8 cellular contexts compared by ENCODE assay signal in the genomic region with DNA sequence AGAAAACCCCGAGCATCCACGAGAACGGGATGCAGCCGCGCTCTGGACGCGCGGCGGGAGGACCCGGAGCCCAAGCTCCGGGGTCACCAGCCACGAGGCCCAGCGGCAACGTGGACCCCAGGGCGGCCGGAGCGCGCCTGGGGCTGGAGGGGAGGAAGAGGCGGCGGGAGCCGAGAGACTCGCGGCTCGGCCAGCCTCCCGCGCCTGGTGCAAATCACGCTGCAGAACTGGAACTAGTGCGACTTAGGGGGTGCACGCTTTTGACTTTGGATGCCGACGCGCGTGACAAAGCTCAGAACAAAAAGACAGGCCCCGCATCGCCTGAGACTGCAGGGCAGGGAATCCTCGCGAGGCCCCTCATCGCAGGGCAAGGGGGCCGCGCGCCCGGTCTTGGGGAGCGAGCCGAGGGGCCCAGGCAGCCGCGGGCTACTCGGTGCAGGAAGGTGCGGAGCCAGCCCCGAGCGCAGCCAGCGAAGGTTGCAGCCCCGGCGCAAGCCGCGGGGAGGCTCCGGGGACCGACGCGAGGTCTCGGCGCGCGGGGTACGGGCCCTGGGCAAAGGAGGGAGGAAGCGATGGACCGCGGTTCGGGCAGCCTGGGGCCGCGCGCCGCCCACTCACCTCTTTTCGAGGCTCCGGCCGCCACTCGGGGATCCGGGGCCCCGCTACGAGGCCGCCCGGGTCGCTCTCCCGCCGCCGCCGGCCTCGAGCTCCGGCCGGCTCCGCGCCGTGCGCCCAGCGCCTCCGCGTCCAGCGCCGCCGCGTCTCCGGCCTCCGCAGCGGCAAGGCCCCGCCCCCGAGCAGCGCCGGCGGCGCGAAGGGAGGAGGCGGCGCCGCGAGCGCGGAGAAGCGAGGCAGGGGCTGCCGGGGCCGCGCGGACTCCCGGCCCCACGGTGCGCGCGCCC. TPM values are rescaled to one million over a fixed set of nuclear protein-coding genes. Genes with fewer than 3 reads are reported as not detected.
DNase-seq lines count a peak whose midpoint lies in the region; ATAC-seq and TF ChIP-seq lines count a peak whose summit lies in the region.

GOLM1 (minus strand) TSS at position 766 of the 902 bp plus-strand sequence. CDS start 20,238 bp downstream, outside the sequence.

- TF ChIP-seq CTCF in epithelial cell of proximal tubule (conservative IDR thresholded peaks at IDR 0.05; ENCODE audit: low read depth, low read length) (no peak), thoracic aorta (IDR thresholded peaks at IDR 0.05) (no peak)

- peak within 1 kb of the TSS; percentile 38 to 45 for H3K27ac ChIP-seq in thoracic aorta

- peaks cover 23% of the 10 kb centered on the region for H3K4me1 ChIP-seq in mononuclear cell (ENCODE audit: insufficient read depth, low read length)
- H3K4me1 ChIP-seq in thoracic aorta (ENCODE audit: control insufficient read depth in 1 of 2, low read depth in 2 of 2) = peaks cover 7 to 10% of the 10 kb centered on the region in 2 donors

- peaks cover 30% of the 10 kb centered on the region for H3K27me3 ChIP-seq in mononuclear cell (ENCODE audit: insufficient read depth, low read length)
- H3K27me3 ChIP-seq in thoracic aorta (replicated peaks; ENCODE audit: insufficient read depth) = no peaks in the 10 kb centered on the region

- H3K36me3 ChIP-seq in thoracic aorta = no peaks in the 10 kb centered on the region

- H3K9me3 ChIP-seq in mononuclear cell (ENCODE audit: low read depth, low read length) (no peaks in the 10 kb centered on the region), thoracic aorta (no peaks in the 10 kb centered on the region)

- peak within 1 kb of the TSS; percentile 83 for H3K4me3 ChIP-seq in epithelial cell of proximal tubule (ENCODE audit: low read depth, low read length)
- H3K4me3 ChIP-seq in mononuclear cell (ENCODE audit: low read length) = peak within 1 kb of the TSS; percentile 44
- H3K4me3 ChIP-seq in thoracic aorta = peak within 1 kb of the TSS; percentile 94

- DNase-seq in Right ventricle myocardium inferior (ENCODE audit: missing footprints) = peak; percentile 79
- DNase-seq in cardiac septum (ENCODE audit: low spot score) = no peak
- DNase-seq in NCI-H1105 treated with DMSO at 0.1 percent for 48 hours (lab: John Stamatoyannopoulos, UW) = peak; percentile 47
- DNase-seq in activated CD4-positive, CD25-positive, alpha-beta regulatory T cell treated with anti-CD3 and anti-CD28 coated beads, Interleukin-2, amount 50 U/mL, for 72 hours = peak; percentile 37
- no peak for DNase-seq in epithelial cell of proximal tubule (ENCODE audit: low read depth)
- no peak for DNase-seq in thoracic aorta (ENCODE audit: low spot score)

- intact Hi-C loops in Right ventricle myocardium inferior (cut with DNase I) (no loop called here), cardiac septum (cut with DNase I) (no loop called here)

- peak; percentile 80 for ATAC-seq in Right ventricle myocardium inferior
- peak; percentile 62 for ATAC-seq in HG02623 (IDR thresholded peaks at IDR 0.05; ENCODE audit: unreplicated experiment)
- peak; percentile 53 for ATAC-seq in thoracic aorta (ENCODE audit: insufficient number of reproducible peaks, low FRiP score, low read depth)

RNA-seq across cellular contexts. Expression of gene GOLM1, which starts in this region (rescaled TPM):
- total RNA-seq in Right ventricle myocardium inferior (4.2 TPM), cardiac septum (6.2 TPM), epithelial cell of proximal tubule (109 and 112 TPM in 2 replicates), mononuclear cell (6.9 TPM), thoracic aorta (10 to 100 TPM; 17.8 to 20.4 TPM)

Comparison
In these comparisons a context has a peak if more than half of its experiments do, and no peak if none do; other contexts are left out.
1. DNase-seq: peak in Right ventricle myocardium inferior (single experiment), NCI-H1105 treated with DMSO at 0.1 percent for 48 hours (single experiment) and activated CD4-positive, CD25-positive, alpha-beta regulatory T cell treated with anti-CD3 and anti-CD28 coated beads, Interleukin-2, amount 50 U/mL, for 72 hours (single experiment); none in cardiac septum (single experiment), epithelial cell of proximal tubule (single experiment) and thoracic aorta (single experiment).
2. H3K4me3 ChIP-seq: peak in every context shown above with its lines; median percentile 94 in thoracic aorta; 83 in epithelial cell of proximal tubule; 44 in mononuclear cell.
3. Peak in every context shown above with its lines, with median percentiles within 50 percentile points of each other: ATAC-seq.